Comparison of ENCODE assay signal across 1 cellular context in the genomic region with DNA sequence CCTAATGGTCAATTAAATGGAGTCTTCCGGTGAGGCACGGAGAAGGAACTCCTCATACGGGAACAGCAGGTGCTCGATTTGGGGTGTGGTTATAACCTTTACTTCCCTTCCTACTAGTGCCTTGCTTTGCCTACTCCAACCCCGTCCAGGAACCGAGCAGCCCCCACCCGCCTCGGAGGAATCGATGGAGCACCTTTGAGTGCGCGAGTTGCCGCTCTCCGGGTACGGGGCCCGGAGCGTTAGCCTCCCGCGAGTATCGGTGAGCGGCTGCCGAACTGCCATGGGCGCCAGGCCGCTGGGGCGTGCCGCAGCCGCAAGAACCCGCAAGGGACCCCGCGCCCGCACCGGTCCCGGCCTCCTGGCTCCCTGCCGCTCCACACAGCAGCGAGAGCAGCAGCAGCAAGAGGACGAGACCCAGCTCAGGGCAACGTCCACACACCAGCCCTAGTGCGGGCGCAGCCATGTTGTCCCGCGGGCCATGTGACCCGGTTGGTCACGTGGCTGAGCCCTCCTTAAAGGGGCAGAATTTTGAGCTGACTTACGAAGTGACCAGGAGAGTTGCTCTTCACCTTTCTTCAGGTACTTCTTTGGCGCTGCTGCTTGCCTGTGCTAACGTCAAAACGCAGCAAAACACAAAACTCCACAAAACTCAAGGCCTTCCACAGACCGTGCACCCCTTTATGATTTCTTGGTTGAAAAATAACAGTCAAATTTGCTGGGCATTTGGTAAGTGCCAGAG.
TF ChIP-seq lines count a peak whose summit lies in the region.

Gene SUMF1, minus strand, starts transcription at position 487 of the 739 bp plus-strand sequence. Its CDS starts 24 bp downstream, at position 463.

TF ChIP-seq in HepG2, 621 proteins besides CTCF, POLR2A, EP300 and RAD21 (continued from another document and continues in another):
- TF ChIP-seq LCORL (IDR thresholded peaks at IDR 0.05), result no peak
- peak; percentile 57; the same call in 1 of the 2 replicates for TF ChIP-seq LCORL (CRISPR knock-in tag; IDR thresholded peaks at IDR 0.05)
- no peak for TF ChIP-seq ZNF530 (CRISPR knock-in tag; IDR thresholded peaks at IDR 0.05; ENCODE audit: low read depth)
- TF ChIP-seq ATM (IDR thresholded peaks at IDR 0.05; ENCODE audit: borderline replicate concordance), result no peak
- TF ChIP-seq, protein P1, sequence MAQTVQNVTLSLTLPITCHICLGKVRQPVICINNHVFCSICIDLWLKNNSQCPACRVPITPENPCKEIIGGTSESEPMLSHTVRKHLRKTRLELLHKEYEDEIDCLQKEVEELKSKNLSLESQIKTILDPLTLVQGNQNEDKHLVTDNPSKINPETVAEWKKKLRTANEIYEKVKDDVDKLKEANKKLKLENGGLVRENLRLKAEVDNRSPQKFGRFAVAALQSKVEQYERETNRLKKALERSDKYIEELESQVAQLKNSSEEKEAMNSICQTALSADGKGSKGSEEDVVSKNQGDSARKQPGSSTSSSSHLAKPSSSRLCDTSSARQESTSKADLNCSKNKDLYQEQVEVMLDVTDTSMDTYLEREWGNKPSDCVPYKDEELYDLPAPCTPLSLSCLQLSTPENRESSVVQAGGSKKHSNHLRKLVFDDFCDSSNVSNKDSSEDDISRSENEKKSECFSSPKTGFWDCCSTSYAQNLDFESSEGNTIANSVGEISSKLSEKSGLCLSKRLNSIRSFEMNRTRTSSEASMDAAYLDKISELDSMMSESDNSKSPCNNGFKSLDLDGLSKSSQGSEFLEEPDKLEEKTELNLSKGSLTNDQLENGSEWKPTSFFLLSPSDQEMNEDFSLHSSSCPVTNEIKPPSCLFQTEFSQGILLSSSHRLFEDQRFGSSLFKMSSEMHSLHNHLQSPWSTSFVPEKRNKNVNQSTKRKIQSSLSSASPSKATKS (CRISPR knock-in tag; IDR thresholded peaks at IDR 0.05), result peak; percentile 92
- TF ChIP-seq ZNF205 (CRISPR knock-in tag; IDR thresholded peaks at IDR 0.05), result peak; percentile 64; the same call in 1 of the 2 replicates
- no peak for TF ChIP-seq EHMT2 (IDR thresholded peaks at IDR 0.05; ENCODE audit: borderline replicate concordance, low read depth, low read length)
- TF ChIP-seq PHF8 (CRISPR knock-in tag; IDR thresholded peaks at IDR 0.05), result peak; percentile 98
- TF ChIP-seq ZNF460 (CRISPR knock-in tag; IDR thresholded peaks at IDR 0.05; ENCODE audit: borderline replicate concordance), result no peak
- TF ChIP-seq MBD4 (IDR thresholded peaks at IDR 0.05; ENCODE audit: borderline replicate concordance, low read length), result no peak
- TF ChIP-seq ZNF468 (CRISPR knock-in tag; IDR thresholded peaks at IDR 0.05), result no peak
- TF ChIP-seq ZNF816 (CRISPR knock-in tag; IDR thresholded peaks at IDR 0.05; ENCODE audit: borderline replicate concordance), result no peak
- no peak for TF ChIP-seq RBM22 (optimal IDR thresholded peaks at IDR 0.05; ENCODE audit: low read length)
- TF ChIP-seq ZNF333 (CRISPR knock-in tag; IDR thresholded peaks at IDR 0.05; ENCODE audit: borderline replicate concordance), result peak; percentile 91; the same call in 1 of the 2 replicates
- peak; percentile 76; the same call in 1 of the 2 replicates for TF ChIP-seq ZNF605 (CRISPR knock-in tag; IDR thresholded peaks at IDR 0.05)
- TF ChIP-seq, protein P2, sequence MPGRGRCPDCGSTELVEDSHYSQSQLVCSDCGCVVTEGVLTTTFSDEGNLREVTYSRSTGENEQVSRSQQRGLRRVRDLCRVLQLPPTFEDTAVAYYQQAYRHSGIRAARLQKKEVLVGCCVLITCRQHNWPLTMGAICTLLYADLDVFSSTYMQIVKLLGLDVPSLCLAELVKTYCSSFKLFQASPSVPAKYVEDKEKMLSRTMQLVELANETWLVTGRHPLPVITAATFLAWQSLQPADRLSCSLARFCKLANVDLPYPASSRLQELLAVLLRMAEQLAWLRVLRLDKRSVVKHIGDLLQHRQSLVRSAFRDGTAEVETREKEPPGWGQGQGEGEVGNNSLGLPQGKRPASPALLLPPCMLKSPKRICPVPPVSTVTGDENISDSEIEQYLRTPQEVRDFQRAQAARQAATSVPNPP (CRISPR knock-in tag; IDR thresholded peaks at IDR 0.05), result 0 out of 2 replicates have a peak, but pooled peaks have one; percentile 40
- TF ChIP-seq ZNF256 (CRISPR knock-in tag; conservative IDR thresholded peaks at IDR 0.05), result peak; percentile 81; the same call in 1 of the 2 replicates
- peak; percentile 37; the same call in 1 of the 2 replicates for TF ChIP-seq HOXA9 (CRISPR knock-in tag; IDR thresholded peaks at IDR 0.05; ENCODE audit: borderline replicate concordance)
- TF ChIP-seq XBP1 (CRISPR knock-in tag; IDR thresholded peaks at IDR 0.05), result no peak
- TF ChIP-seq SRF (IDR thresholded peaks at IDR 0.05; ENCODE audit: low read depth, low read length), result 0 out of 2 replicates have a peak, but pooled peaks have one; percentile 59
- TF ChIP-seq ZFAT (CRISPR knock-in tag; conservative IDR thresholded peaks at IDR 0.05), result no peak
- no peak for TF ChIP-seq MIER2 (CRISPR knock-in tag; IDR thresholded peaks at IDR 0.05)
- TF ChIP-seq, protein P3, sequence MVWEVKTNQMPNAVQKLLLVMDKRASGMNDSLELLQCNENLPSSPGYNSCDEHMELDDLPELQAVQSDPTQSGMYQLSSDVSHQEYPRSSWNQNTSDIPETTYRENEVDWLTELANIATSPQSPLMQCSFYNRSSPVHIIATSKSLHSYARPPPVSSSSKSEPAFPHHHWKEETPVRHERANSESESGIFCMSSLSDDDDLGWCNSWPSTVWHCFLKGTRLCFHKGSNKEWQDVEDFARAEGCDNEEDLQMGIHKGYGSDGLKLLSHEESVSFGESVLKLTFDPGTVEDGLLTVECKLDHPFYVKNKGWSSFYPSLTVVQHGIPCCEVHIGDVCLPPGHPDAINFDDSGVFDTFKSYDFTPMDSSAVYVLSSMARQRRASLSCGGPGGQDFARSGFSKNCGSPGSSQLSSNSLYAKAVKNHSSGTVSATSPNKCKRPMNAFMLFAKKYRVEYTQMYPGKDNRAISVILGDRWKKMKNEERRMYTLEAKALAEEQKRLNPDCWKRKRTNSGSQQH (CRISPR knock-in tag; IDR thresholded peaks at IDR 0.05; ENCODE audit: low read depth), result peak; percentile 93
- TF ChIP-seq FOXO1 (CRISPR knock-in tag; IDR thresholded peaks at IDR 0.05), result peak; percentile 78; the same call in 1 of the 2 replicates
- TF ChIP-seq TBP (CRISPR knock-in tag; IDR thresholded peaks at IDR 0.05), result no peak
- no peak for TF ChIP-seq TERF1 (CRISPR knock-in tag; IDR thresholded peaks at IDR 0.05)
- TF ChIP-seq MED1 (CRISPR knock-in tag; IDR thresholded peaks at IDR 0.05), result peak; percentile 74
- TF ChIP-seq ZNF792 (CRISPR knock-in tag; IDR thresholded peaks at IDR 0.05), result peak; percentile 54; the same call in 1 of the 2 replicates
- no peak for TF ChIP-seq ZNF446 (CRISPR knock-in tag; IDR thresholded peaks at IDR 0.05)
- 0 out of 2 replicates have a peak, but pooled peaks have one; percentile 61 for TF ChIP-seq MEIS1 (CRISPR knock-in tag; IDR thresholded peaks at IDR 0.05; ENCODE audit: borderline replicate concordance)
- TF ChIP-seq RBFOX2 (IDR thresholded peaks at IDR 0.05; ENCODE audit: low read depth, low read length), result peak; percentile 93
- peak; percentile 18; the same call in 1 of the 2 replicates for TF ChIP-seq DPF2 (CRISPR knock-in tag; IDR thresholded peaks at IDR 0.05; ENCODE audit: borderline replicate concordance, low read depth)
- no peak for TF ChIP-seq CERS6 (CRISPR knock-in tag; IDR thresholded peaks at IDR 0.05)
- no peak for TF ChIP-seq SSRP1 (CRISPR knock-in tag; IDR thresholded peaks at IDR 0.05)
- 0 out of 2 replicates have a peak, but pooled peaks have one; percentile 50 for TF ChIP-seq ZKSCAN8 (CRISPR knock-in tag; IDR thresholded peaks at IDR 0.05; ENCODE audit: borderline replicate concordance)
- peak; percentile 93 for TF ChIP-seq ZNF343 (CRISPR knock-in tag; IDR thresholded peaks at IDR 0.05)
- no peak for TF ChIP-seq SNRNP70 (IDR thresholded peaks at IDR 0.05; ENCODE audit: low read depth, low read length)
- no peak for TF ChIP-seq ZNF7 (CRISPR knock-in tag; IDR thresholded peaks at IDR 0.05)
- peak; percentile 90 for TF ChIP-seq KDM3A (CRISPR knock-in tag; IDR thresholded peaks at IDR 0.05; ENCODE audit: low read depth)
- no peak for TF ChIP-seq ONECUT2 (CRISPR knock-in tag; IDR thresholded peaks at IDR 0.05)
- TF ChIP-seq, protein P4, sequence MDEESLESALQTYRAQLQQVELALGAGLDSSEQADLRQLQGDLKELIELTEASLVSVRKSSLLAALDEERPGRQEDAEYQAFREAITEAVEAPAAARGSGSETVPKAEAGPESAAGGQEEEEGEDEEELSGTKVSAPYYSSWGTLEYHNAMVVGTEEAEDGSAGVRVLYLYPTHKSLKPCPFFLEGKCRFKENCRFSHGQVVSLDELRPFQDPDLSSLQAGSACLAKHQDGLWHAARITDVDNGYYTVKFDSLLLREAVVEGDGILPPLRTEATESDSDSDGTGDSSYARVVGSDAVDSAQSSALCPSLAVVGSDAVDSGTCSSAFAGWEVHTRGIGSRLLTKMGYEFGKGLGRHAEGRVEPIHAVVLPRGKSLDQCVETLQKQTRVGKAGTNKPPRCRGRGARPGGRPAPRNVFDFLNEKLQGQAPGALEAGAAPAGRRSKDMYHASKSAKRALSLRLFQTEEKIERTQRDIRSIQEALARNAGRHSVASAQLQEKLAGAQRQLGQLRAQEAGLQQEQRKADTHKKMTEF (CRISPR knock-in tag; IDR thresholded peaks at IDR 0.05), result peak; percentile 94; the same call in 1 of the 2 replicates
- TF ChIP-seq, protein P5, sequence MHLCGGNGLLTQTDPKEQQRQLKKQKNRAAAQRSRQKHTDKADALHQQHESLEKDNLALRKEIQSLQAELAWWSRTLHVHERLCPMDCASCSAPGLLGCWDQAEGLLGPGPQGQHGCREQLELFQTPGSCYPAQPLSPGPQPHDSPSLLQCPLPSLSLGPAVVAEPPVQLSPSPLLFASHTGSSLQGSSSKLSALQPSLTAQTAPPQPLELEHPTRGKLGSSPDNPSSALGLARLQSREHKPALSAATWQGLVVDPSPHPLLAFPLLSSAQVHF (CRISPR knock-in tag; IDR thresholded peaks at IDR 0.05), result peak; percentile 20
- TF ChIP-seq, protein P6, sequence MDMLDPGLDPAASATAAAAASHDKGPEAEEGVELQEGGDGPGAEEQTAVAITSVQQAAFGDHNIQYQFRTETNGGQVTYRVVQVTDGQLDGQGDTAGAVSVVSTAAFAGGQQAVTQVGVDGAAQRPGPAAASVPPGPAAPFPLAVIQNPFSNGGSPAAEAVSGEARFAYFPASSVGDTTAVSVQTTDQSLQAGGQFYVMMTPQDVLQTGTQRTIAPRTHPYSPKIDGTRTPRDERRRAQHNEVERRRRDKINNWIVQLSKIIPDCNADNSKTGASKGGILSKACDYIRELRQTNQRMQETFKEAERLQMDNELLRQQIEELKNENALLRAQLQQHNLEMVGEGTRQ (IDR thresholded peaks at IDR 0.05; ENCODE audit: low read depth, low read length), result peak; percentile 99
- TF ChIP-seq, protein P6 (CRISPR knock-in tag; IDR thresholded peaks at IDR 0.05; ENCODE audit: borderline replicate concordance), result peak; percentile 100
- TF ChIP-seq NRL (CRISPR knock-in tag; IDR thresholded peaks at IDR 0.05; ENCODE audit: borderline replicate concordance), result peak; percentile 91; the same call in 1 of the 2 replicates
- peak; percentile 56; the same call in 1 of the 2 replicates for TF ChIP-seq RXRB (CRISPR knock-in tag; IDR thresholded peaks at IDR 0.05; ENCODE audit: borderline replicate concordance)
- TF ChIP-seq, protein P7, sequence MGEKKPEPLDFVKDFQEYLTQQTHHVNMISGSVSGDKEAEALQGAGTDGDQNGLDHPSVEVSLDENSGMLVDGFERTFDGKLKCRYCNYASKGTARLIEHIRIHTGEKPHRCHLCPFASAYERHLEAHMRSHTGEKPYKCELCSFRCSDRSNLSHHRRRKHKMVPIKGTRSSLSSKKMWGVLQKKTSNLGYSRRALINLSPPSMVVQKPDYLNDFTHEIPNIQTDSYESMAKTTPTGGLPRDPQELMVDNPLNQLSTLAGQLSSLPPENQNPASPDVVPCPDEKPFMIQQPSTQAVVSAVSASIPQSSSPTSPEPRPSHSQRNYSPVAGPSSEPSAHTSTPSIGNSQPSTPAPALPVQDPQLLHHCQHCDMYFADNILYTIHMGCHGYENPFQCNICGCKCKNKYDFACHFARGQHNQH (CRISPR knock-in tag; IDR thresholded peaks at IDR 0.05), result peak; percentile 81
- TF ChIP-seq ZNF451 (CRISPR knock-in tag; IDR thresholded peaks at IDR 0.05), result peak; percentile 75; the same call in 1 of the 2 replicates
- peak; percentile 95; the same call in 1 of the 2 replicates for TF ChIP-seq ZNF44 (CRISPR knock-in tag; IDR thresholded peaks at IDR 0.05)
- TF ChIP-seq NPAS2 (CRISPR knock-in tag; IDR thresholded peaks at IDR 0.05; ENCODE audit: borderline replicate concordance), result no peak
- TF ChIP-seq, protein P8, sequence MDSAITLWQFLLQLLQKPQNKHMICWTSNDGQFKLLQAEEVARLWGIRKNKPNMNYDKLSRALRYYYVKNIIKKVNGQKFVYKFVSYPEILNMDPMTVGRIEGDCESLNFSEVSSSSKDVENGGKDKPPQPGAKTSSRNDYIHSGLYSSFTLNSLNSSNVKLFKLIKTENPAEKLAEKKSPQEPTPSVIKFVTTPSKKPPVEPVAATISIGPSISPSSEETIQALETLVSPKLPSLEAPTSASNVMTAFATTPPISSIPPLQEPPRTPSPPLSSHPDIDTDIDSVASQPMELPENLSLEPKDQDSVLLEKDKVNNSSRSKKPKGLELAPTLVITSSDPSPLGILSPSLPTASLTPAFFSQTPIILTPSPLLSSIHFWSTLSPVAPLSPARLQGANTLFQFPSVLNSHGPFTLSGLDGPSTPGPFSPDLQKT (CRISPR knock-in tag; IDR thresholded peaks at IDR 0.05; ENCODE audit: borderline replicate concordance), result no peak
- peak; percentile 82 for TF ChIP-seq ZNF430 (CRISPR knock-in tag; IDR thresholded peaks at IDR 0.05)
